Comparison of ENCODE assay signal across 3 cellular contexts in the genomic region with DNA sequence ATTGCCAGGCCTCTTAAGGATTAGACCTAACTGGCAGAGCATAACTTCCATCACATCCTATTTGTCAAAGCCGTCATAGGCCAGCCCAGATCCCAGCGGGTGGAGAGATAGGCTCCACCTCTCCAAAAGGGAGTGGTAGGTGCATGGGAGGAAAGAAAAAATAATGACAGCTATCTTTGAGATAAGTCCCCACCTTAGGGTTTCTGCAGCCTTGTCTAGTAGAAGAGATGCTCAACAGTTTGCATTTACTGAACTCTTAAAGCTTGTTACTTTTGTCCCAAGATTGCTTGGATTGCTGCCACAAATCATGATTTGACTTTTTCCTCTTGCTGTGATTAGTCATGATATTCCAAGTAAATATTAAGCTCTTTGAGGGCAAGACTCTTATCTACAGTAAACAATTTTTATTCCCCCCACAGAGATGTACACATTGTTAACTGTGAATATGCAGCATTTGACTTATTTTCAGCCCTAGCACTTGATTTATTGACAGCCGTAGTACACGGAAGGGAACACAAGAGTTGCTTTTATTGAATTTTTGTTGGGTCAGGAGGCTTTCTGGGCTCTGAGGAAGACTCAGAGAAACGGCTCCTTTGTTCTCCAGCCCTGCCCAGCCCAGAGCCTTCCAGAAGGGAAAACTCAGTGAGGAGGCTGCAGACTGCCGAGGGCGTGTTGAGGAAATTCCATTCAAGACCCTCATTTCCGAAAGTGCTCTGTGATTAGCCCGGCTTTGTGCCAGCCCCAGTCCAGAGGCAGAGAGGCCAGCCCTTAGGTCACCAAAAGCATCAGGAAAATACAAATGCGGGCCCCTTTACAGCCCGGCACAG.
TF ChIP-seq lines count a peak whose summit lies in the region.

No MANE protein-coding gene starts in this region.

TF ChIP-seq in Ishikawa, 13 proteins besides CTCF, POLR2A, EP300 and RAD21:
- no peak for TF ChIP-seq FOXM1 (IDR thresholded peaks at IDR 0.05; ENCODE audit: borderline replicate concordance, low read depth)
- peak; percentile 22; the same call in 1 of the 2 replicates for TF ChIP-seq TCF12 (IDR thresholded peaks at IDR 0.05; ENCODE audit: low read depth)
- peak; percentile 21; the same call in 1 of the 2 replicates for TF ChIP-seq NFIC (IDR thresholded peaks at IDR 0.05)

TF ChIP-seq in H1, 55 proteins besides CTCF, POLR2A, EP300 and RAD21:
- TF ChIP-seq SUZ12 (IDR thresholded peaks at IDR 0.05; ENCODE audit: low read length) (no peak), SP4 (IDR thresholded peaks at IDR 0.05; ENCODE audit: low read length) (no peak), JUND (IDR thresholded peaks at IDR 0.05; ENCODE audit: low read length) (no peak), KDM5A (IDR thresholded peaks at IDR 0.05; ENCODE audit: low read length) (no peak), POLR2AphosphoS5 (IDR thresholded peaks at IDR 0.05; ENCODE audit: low read depth, low read length) (no peak), POU5F1 (IDR thresholded peaks at IDR 0.05; ENCODE audit: low read depth, low read length) (no peak), RFX5 (IDR thresholded peaks at IDR 0.05; ENCODE audit: borderline replicate concordance, low read depth, low read length) (no peak), PHF8 (conservative IDR thresholded peaks at IDR 0.05; ENCODE audit: low read depth, low read length) (no peak)
- TF ChIP-seq, protein P1, sequence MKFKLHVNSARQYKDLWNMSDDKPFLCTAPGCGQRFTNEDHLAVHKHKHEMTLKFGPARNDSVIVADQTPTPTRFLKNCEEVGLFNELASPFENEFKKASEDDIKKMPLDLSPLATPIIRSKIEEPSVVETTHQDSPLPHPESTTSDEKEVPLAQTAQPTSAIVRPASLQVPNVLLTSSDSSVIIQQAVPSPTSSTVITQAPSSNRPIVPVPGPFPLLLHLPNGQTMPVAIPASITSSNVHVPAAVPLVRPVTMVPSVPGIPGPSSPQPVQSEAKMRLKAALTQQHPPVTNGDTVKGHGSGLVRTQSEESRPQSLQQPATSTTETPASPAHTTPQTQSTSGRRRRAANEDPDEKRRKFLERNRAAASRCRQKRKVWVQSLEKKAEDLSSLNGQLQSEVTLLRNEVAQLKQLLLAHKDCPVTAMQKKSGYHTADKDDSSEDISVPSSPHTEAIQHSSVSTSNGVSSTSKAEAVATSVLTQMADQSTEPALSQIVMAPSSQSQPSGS (IDR thresholded peaks at IDR 0.05; ENCODE audit: low read length) = no peak

TF ChIP-seq in HepG2, 621 proteins besides CTCF, POLR2A, EP300 and RAD21:
- TF ChIP-seq SMAD3 (CRISPR knock-in tag; IDR thresholded peaks at IDR 0.05) (no peak), ZNF230 (CRISPR knock-in tag; IDR thresholded peaks at IDR 0.05) (no peak), REL (CRISPR knock-in tag; conservative IDR thresholded peaks at IDR 0.05) (no peak), RCOR2 (CRISPR knock-in tag; IDR thresholded peaks at IDR 0.05) (no peak)
- TF ChIP-seq, protein P2, sequence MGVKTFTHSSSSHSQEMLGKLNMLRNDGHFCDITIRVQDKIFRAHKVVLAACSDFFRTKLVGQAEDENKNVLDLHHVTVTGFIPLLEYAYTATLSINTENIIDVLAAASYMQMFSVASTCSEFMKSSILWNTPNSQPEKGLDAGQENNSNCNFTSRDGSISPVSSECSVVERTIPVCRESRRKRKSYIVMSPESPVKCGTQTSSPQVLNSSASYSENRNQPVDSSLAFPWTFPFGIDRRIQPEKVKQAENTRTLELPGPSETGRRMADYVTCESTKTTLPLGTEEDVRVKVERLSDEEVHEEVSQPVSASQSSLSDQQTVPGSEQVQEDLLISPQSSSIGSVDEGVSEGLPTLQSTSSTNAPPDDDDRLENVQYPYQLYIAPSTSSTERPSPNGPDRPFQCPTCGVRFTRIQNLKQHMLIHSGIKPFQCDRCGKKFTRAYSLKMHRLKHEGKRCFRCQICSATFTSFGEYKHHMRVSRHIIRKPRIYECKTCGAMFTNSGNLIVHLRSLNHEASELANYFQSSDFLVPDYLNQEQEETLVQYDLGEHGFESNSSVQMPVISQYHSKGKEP (CRISPR knock-in tag; IDR thresholded peaks at IDR 0.05) = no peak
